Comparison of ENCODE assay signal across 14 cellular contexts in genomic region chr11:120658071-120658423, GRCh38.
DNase-seq lines count a peak whose midpoint lies in the region; ATAC-seq and TF ChIP-seq lines count a peak whose summit lies in the region.
"Had no signal": no experiment of that assay in that cellular context is flagged by ENCODE, and none has a peak within 500 bp of the region (broad histone marks: within the 10 kb centered on the region; RNA-seq: fewer than 3 reads in every experiment).

No MANE protein-coding gene starts in this region.

- DNase-seq in SIG-M5 treated with dmso at 0.1 percent for 504 hours (lab: John Stamatoyannopoulos, UW; ENCODE audit: unreplicated experiment) (peak; percentile 7), SIG-M5 (lab: John Stamatoyannopoulos, UW) (no peak), OCI-M2 (lab: John Stamatoyannopoulos, UW; ENCODE audit: unreplicated experiment) (no peak), NCI-H1048 (lab: John Stamatoyannopoulos, UW) (no peak)
- no peak for DNase-seq in activated T-cell treated with anti-CD3 and anti-CD28 coated beads, Interleukin-2, amount 50 U/mL, for 1 hour
- DNase-seq: 8988T; activated CD4-positive, alpha-beta T cell treated with anti-CD3 and anti-CD28 coated beads, Interleukin-2, amount 50 U/mL, for 1 hour; COR-L47; PC-9; tibial artery had no signal

- TF ChIP-seq POLR2A in GM18505 (IDR thresholded peaks at IDR 0.05; ENCODE audit: borderline replicate concordance, extremely low read depth, insufficient read depth, insufficient read length), result no peak

- peak; percentile 52 for ATAC-seq in HG02610 (IDR thresholded peaks at IDR 0.05; ENCODE audit: unreplicated experiment)
- ATAC-seq in HG03442 (IDR thresholded peaks at IDR 0.05; ENCODE audit: unreplicated experiment), result peak; percentile 46
- ATAC-seq in GM18505 (IDR thresholded peaks at IDR 0.05; ENCODE audit: unreplicated experiment), result no peak
- ATAC-seq: activated T-helper 17 cell treated with anti-CD3 and anti-CD28 coated beads, Interleukin-2, amount 50 U/mL, for 72 hours had no signal
